In the genomic region with DNA sequence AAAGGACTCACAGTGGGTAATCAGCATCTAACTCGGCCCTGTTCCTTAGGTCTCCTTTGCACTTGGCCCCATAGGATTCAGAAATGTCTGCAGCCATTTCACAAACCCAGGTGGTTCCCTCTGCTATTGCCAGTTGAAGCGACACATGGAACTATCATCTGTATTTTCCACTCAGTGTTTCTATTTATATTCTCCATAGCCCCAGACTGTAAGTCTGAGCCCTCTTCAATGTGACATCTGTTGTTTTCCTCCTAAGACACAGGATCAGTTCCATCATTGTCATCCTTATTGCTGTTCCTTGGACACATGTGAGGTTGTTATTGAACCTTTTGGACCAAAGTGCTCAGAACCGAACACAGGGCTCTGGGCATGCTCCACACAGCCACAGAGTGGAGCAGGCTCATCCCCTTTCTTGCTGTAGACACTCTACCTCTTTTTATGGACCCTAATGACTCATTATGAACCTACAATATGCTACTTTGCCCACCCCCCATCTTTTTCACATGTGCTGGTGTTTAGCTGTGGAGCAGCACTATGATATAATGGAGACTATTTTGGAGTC, we compare ENCODE assay signal across 14 cellular contexts. TPM values are rescaled to one million over a fixed set of nuclear protein-coding genes. Genes with fewer than 3 reads are reported as not detected.
DNase-seq lines count a peak whose midpoint lies in the region; ATAC-seq lines count a peak whose summit lies in the region.
"Had no signal": no experiment of that assay in that cellular context is flagged by ENCODE, and none has a peak within 500 bp of the region (broad histone marks: within the 10 kb centered on the region; RNA-seq: fewer than 3 reads in every experiment).

No MANE protein-coding gene starts in this region.

- intact Hi-C loops in Right ventricle myocardium superior (cut with DNase I) = no loop called here
- intact Hi-C loops in cardiac septum (cut with DNase I) = no loop called here
- intact Hi-C loops in aorta (cut with DNase I) = loop anchor here in 1 of 2 donors (5.0 kb wide), 1 partner anchor 34 kb away; no protein-coding TSS in a partner anchor

- DNase-seq in Right ventricle myocardium superior = no peak
- DNase-seq in cardiac septum (ENCODE audit: low spot score) = no peak
- peak; percentile 25 for DNase-seq in cerebellar cortex (ENCODE audit: low spot score)
- DNase-seq in myocyte (ENCODE audit: low read depth) = peak; percentile 66
- no peak for DNase-seq in NCI-H526 treated with DMSO at 0.1 percent for 48 hours (lab: John Stamatoyannopoulos, UW)
- DNase-seq in aorta = no peak
- DNase-seq in NCI-H2196 (lab: John Stamatoyannopoulos, UW; ENCODE audit: unreplicated experiment) = no peak
- DNase-seq: IMR-90, NCI-H1417 treated with DMSO at 0.1 percent for 48 hours, NCI-H2081 treated with DMSO at 0.1 percent for 48 hours, NCI-H345, SJCRH30 had no signal

- H3K27ac ChIP-seq in aorta (ENCODE audit: low read depth in 1 of 2, low read length in 2 of 2) = no peak overlapping the region
- H3K27ac ChIP-seq: SJCRH30 had no signal

- H3K9me3 ChIP-seq in aorta (ENCODE audit: control insufficient read depth, low read length) = no peaks in the 10 kb centered on the region
- H3K9me3 ChIP-seq: SJCRH30 had no signal

- peaks cover 0 to 2% of the 10 kb centered on the region in 2 donors for H3K36me3 ChIP-seq in aorta (ENCODE audit: control insufficient read depth in 1 of 2, insufficient read depth in 2 of 2, low read length in 1 of 2)
- H3K36me3 ChIP-seq: SJCRH30 had no signal

- no peak overlapping the region for H3K4me3 ChIP-seq in aorta (ENCODE audit: low read length in 2 of 2)
- H3K4me3 ChIP-seq: GM23338, SJCRH30 had no signal

- 93 to 96% methylated on average over 3 of the region's 3 CpGs for WGBS in aorta, 2 donors

- H3K4me1 ChIP-seq in aorta (ENCODE audit: control insufficient read depth in 1 of 2, insufficient read depth in 2 of 2, low read length in 2 of 2) = peaks cover 2 to 4% of the 10 kb centered on the region in 2 donors
- H3K4me1 ChIP-seq: SJCRH30 had no signal

- no peaks in the 10 kb centered on the region for H3K27me3 ChIP-seq in aorta (ENCODE audit: control insufficient read depth in 1 of 2, insufficient read depth in 2 of 2, low read length in 1 of 2)
- H3K27me3 ChIP-seq: SJCRH30 had no signal

- peak; percentile 75 for ATAC-seq in Right ventricle myocardium superior (ENCODE audit: poor library complexity)
- ATAC-seq in GM21423 (IDR thresholded peaks at IDR 0.05; ENCODE audit: unreplicated experiment) = no peak
- ATAC-seq in aorta (ENCODE audit: low FRiP score) = no peak
- ATAC-seq: GM23338 had no signal

RNA-seq across cellular contexts. Expression of a gene that starts 36.4 kb away (rescaled TPM):
- 12.6 TPM for total RNA-seq in Right ventricle myocardium superior
- 28.7 TPM for total RNA-seq in cardiac septum
- total RNA-seq in myocyte = 2.6 and 4.1 TPM in 2 replicates
- 2.9 TPM for polyA plus RNA-seq in myocyte (2012)
- 10 to 100 TPM; 59.1 to 70.9 TPM for total RNA-seq in aorta
- polyA plus RNA-seq in aorta = 10 to 100 TPM in 1 of 2 donors, 1 to 10 TPM in 1; 6.3 to 26.6 TPM

Comparison
In these comparisons a context has a peak if more than half of its experiments do, and no peak if none do; other contexts are left out.
1. DNase-seq: peak in cerebellar cortex (single experiment) and myocyte (single experiment); none in Right ventricle myocardium superior (single experiment), cardiac septum (single experiment), NCI-H526 treated with DMSO at 0.1 percent for 48 hours (single experiment), aorta (0 of 2) and NCI-H2196 (single experiment).